Comparison of ENCODE assay signal across 1 cellular context in the genomic region with DNA sequence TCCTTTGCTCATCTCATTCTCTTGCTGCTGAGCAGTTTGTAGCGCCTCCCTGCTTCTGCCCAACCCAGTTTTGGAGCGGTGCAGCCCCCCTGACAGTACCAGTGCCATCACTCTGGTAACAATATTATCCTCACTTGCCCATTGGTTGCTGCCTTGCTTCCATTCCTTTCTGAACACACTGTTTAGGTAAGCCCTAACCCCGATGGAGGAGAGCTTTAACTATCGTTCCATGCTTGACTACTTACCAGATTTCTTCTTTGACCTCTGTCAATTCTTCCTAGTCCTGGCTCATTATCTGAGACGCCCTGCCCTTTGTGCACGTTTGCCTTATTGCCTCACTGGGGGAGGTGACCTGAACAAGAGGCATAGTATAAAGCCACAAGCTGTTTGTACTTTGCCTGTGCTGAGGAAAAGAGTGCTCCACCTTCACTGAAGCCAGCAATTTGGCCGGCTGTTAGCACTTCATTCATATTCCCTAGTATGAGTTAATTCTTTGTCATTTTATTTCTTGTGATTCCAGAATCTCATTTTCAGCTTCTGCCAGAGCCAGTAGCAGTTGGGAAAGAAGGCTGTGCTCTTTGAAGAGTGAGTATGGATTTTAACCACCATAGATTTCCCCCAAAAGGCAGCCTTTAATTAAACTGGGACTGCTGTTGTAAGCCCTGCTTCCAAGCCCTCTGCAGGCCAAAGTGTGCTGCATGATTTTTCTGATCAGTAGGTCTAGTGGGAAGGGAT.
A peak's percentile ranks its signal among the peaks of the same experiment; 100 is the strongest.
TF ChIP-seq lines count a peak whose summit lies in the region.

No MANE protein-coding gene starts in this region.

TF ChIP-seq in HepG2, 621 proteins besides CTCF, POLR2A, EP300 and RAD21 (continued from another document and continues in another):
- TF ChIP-seq PAXIP1 (CRISPR knock-in tag; conservative IDR thresholded peaks at IDR 0.05), result peak; percentile 62
- peak; percentile 53 for TF ChIP-seq ZMYM3 (CRISPR knock-in tag; IDR thresholded peaks at IDR 0.05)
- 0 out of 2 replicates have a peak, but pooled peaks have one; percentile 45 for TF ChIP-seq TARDBP (CRISPR knock-in tag; IDR thresholded peaks at IDR 0.05)
- no peak for TF ChIP-seq PBX3 (CRISPR knock-in tag; IDR thresholded peaks at IDR 0.05; ENCODE audit: borderline replicate concordance)
- no peak for TF ChIP-seq DDIT3 (CRISPR knock-in tag; IDR thresholded peaks at IDR 0.05)
- no peak for TF ChIP-seq ZSCAN20 (CRISPR knock-in tag; IDR thresholded peaks at IDR 0.05; ENCODE audit: borderline replicate concordance)
- TF ChIP-seq, protein P1, sequence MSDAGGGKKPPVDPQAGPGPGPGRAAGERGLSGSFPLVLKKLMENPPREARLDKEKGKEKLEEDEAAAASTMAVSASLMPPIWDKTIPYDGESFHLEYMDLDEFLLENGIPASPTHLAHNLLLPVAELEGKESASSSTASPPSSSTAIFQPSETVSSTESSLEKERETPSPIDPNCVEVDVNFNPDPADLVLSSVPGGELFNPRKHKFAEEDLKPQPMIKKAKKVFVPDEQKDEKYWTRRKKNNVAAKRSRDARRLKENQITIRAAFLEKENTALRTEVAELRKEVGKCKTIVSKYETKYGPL (CRISPR knock-in tag; IDR thresholded peaks at IDR 0.05), result no peak
- TF ChIP-seq ZNF317 (CRISPR knock-in tag; IDR thresholded peaks at IDR 0.05), result no peak
- TF ChIP-seq PHF5A (CRISPR knock-in tag; IDR thresholded peaks at IDR 0.05; ENCODE audit: low read depth, unreplicated experiment), result no peak
- TF ChIP-seq, protein P2, sequence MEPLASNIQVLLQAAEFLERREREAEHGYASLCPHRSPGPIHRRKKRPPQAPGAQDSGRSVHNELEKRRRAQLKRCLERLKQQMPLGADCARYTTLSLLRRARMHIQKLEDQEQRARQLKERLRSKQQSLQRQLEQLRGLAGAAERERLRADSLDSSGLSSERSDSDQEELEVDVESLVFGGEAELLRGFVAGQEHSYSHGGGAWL (CRISPR knock-in tag; IDR thresholded peaks at IDR 0.05), result no peak
- peak; percentile 60; the same call in 1 of the 2 replicates for TF ChIP-seq RXRB (CRISPR knock-in tag; IDR thresholded peaks at IDR 0.05; ENCODE audit: borderline replicate concordance)
- TF ChIP-seq SAP130 (CRISPR knock-in tag; IDR thresholded peaks at IDR 0.05; ENCODE audit: low read depth), result peak; percentile 49
- TF ChIP-seq XRCC5 (optimal IDR thresholded peaks at IDR 0.05; ENCODE audit: low read length), result peak; percentile 67
- TF ChIP-seq PATZ1 (CRISPR knock-in tag; IDR thresholded peaks at IDR 0.05), result peak; percentile 48; the same call in 1 of the 2 replicates
- no peak for TF ChIP-seq ISX (CRISPR knock-in tag; conservative IDR thresholded peaks at IDR 0.05)
- TF ChIP-seq NCOA1 (CRISPR knock-in tag; IDR thresholded peaks at IDR 0.05), result no peak
- TF ChIP-seq SNAPC2 (CRISPR knock-in tag; IDR thresholded peaks at IDR 0.05), result 0 out of 2 replicates have a peak, but pooled peaks have one; percentile 54
- TF ChIP-seq DRAP1 (CRISPR knock-in tag; IDR thresholded peaks at IDR 0.05), result peak; percentile 64
- no peak for TF ChIP-seq PRMT3 (CRISPR knock-in tag; IDR thresholded peaks at IDR 0.05; ENCODE audit: borderline replicate concordance, low read depth)
- TF ChIP-seq ZNF652 (CRISPR knock-in tag; IDR thresholded peaks at IDR 0.05; ENCODE audit: borderline replicate concordance, low read depth), result no peak
- TF ChIP-seq NR2F2 (IDR thresholded peaks at IDR 0.05; ENCODE audit: borderline replicate concordance, low read depth), result peak; percentile 49; the same call in 1 of the 2 replicates
- no peak for TF ChIP-seq FOXP1 (IDR thresholded peaks at IDR 0.05)
- TF ChIP-seq FOXP1 (CRISPR knock-in tag; IDR thresholded peaks at IDR 0.05), result peak; percentile 12; the same call in 1 of the 2 replicates
- TF ChIP-seq, protein P3, sequence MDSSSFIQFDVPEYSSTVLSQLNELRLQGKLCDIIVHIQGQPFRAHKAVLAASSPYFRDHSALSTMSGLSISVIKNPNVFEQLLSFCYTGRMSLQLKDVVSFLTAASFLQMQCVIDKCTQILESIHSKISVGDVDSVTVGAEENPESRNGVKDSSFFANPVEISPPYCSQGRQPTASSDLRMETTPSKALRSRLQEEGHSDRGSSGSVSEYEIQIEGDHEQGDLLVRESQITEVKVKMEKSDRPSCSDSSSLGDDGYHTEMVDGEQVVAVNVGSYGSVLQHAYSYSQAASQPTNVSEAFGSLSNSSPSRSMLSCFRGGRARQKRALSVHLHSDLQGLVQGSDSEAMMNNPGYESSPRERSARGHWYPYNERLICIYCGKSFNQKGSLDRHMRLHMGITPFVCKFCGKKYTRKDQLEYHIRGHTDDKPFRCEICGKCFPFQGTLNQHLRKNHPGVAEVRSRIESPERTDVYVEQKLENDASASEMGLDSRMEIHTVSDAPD (CRISPR knock-in tag; IDR thresholded peaks at IDR 0.05), result peak; percentile 65; the same call in 1 of the 2 replicates
- peak; percentile 56; the same call in 1 of the 2 replicates for TF ChIP-seq HDAC2 (CRISPR knock-in tag; IDR thresholded peaks at IDR 0.05)
- TF ChIP-seq NFYC (CRISPR knock-in tag; IDR thresholded peaks at IDR 0.05), result peak; percentile 3; the same call in 1 of the 2 replicates
- TF ChIP-seq SIX4 (CRISPR knock-in tag; IDR thresholded peaks at IDR 0.05), result 0 out of 2 replicates have a peak, but pooled peaks have one; percentile 8
- TF ChIP-seq, protein P4, sequence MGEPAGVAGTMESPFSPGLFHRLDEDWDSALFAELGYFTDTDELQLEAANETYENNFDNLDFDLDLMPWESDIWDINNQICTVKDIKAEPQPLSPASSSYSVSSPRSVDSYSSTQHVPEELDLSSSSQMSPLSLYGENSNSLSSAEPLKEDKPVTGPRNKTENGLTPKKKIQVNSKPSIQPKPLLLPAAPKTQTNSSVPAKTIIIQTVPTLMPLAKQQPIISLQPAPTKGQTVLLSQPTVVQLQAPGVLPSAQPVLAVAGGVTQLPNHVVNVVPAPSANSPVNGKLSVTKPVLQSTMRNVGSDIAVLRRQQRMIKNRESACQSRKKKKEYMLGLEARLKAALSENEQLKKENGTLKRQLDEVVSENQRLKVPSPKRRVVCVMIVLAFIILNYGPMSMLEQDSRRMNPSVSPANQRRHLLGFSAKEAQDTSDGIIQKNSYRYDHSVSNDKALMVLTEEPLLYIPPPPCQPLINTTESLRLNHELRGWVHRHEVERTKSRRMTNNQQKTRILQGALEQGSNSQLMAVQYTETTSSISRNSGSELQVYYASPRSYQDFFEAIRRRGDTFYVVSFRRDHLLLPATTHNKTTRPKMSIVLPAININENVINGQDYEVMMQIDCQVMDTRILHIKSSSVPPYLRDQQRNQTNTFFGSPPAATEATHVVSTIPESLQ (CRISPR knock-in tag; conservative IDR thresholded peaks at IDR 0.05), result peak; percentile 31; the same call in 1 of the 2 replicates
- no peak for TF ChIP-seq PCBP2 (optimal IDR thresholded peaks at IDR 0.05; ENCODE audit: low read depth, low read length, poor library complexity, severe bottlenecking)
- peak; percentile 34; the same call in 1 of the 2 replicates for TF ChIP-seq ZMYM4 (CRISPR knock-in tag; IDR thresholded peaks at IDR 0.05)
- peak; percentile 50; the same call in 1 of the 2 replicates for TF ChIP-seq ZNF281 (CRISPR knock-in tag; IDR thresholded peaks at IDR 0.05; ENCODE audit: borderline replicate concordance)
- no peak for TF ChIP-seq RCOR2 (CRISPR knock-in tag; IDR thresholded peaks at IDR 0.05)
- TF ChIP-seq, protein P5, sequence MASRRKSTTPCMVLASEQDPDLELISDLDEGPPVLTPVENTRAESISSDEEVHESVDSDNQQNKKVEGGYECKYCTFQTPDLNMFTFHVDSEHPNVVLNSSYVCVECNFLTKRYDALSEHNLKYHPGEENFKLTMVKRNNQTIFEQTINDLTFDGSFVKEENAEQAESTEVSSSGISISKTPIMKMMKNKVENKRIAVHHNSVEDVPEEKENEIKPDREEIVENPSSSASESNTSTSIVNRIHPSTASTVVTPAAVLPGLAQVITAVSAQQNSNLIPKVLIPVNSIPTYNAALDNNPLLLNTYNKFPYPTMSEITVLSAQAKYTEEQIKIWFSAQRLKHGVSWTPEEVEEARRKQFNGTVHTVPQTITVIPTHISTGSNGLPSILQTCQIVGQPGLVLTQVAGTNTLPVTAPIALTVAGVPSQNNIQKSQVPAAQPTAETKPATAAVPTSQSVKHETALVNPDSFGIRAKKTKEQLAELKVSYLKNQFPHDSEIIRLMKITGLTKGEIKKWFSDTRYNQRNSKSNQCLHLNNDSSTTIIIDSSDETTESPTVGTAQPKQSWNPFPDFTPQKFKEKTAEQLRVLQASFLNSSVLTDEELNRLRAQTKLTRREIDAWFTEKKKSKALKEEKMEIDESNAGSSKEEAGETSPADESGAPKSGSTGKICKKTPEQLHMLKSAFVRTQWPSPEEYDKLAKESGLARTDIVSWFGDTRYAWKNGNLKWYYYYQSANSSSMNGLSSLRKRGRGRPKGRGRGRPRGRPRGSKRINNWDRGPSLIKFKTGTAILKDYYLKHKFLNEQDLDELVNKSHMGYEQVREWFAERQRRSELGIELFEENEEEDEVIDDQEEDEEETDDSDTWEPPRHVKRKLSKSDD (CRISPR knock-in tag; IDR thresholded peaks at IDR 0.05; ENCODE audit: low read depth), result 0 out of 2 replicates have a peak, but pooled peaks have one; percentile 34
- peak; percentile 52; the same call in 1 of the 2 replicates for TF ChIP-seq RARA (CRISPR knock-in tag; IDR thresholded peaks at IDR 0.05)
- TF ChIP-seq GZF1 (CRISPR knock-in tag; IDR thresholded peaks at IDR 0.05), result no peak
- no peak for TF ChIP-seq ZFP62 (CRISPR knock-in tag; IDR thresholded peaks at IDR 0.05)
- TF ChIP-seq ZNF460 (CRISPR knock-in tag; IDR thresholded peaks at IDR 0.05; ENCODE audit: borderline replicate concordance), result no peak
- TF ChIP-seq ZNF124 (CRISPR knock-in tag; IDR thresholded peaks at IDR 0.05), result no peak
